In genomic region chr3:12946661-12947316, GRCh38 we compare ENCODE assay signal across 14 cellular contexts.
DNase-seq lines count a peak whose midpoint lies in the region; TF ChIP-seq lines count a peak whose summit lies in the region.
"Had no signal": no experiment of that assay in that cellular context is flagged by ENCODE, and none has a peak within 500 bp of the region (broad histone marks: within the 10 kb centered on the region; RNA-seq: fewer than 3 reads in every experiment).

No MANE protein-coding gene starts in this region.

- H3K27ac Mint-ChIP-seq in Caco-2 (ENCODE audit: unreplicated experiment) = no peak overlapping the region

- H3K27me3 ChIP-seq in BLaER1 treated with 17β-estradiol and CSF1 and Interleukin-3, amounts not matched to agents 10 nM and 100 nM = no peaks in the 10 kb centered on the region
- H3K27me3 ChIP-seq in dorsolateral prefrontal cortex (no peaks in the 10 kb centered on the region), neuronal stem cell (ENCODE audit: control insufficient read depth in 3 of 3, insufficient read depth in 3 of 3, low read depth in 1 of 3, low read length in 3 of 3) (no peaks in the 10 kb centered on the region), Caco-2 (replicated peaks; ENCODE audit: control insufficient read depth, insufficient read depth, low read length) (no peaks in the 10 kb centered on the region), SJCRH30 (no peaks in the 10 kb centered on the region)
- H3K27me3 ChIP-seq: gastrocnemius medialis, Peyer's patch had no signal

- no peak overlapping the region for H2BK12ac ChIP-seq in neuronal stem cell (ENCODE audit: low read length)

- peaks cover 5% of the 10 kb centered on the region for H3K79me1 ChIP-seq in neuronal stem cell (ENCODE audit: low read depth, low read length)

- no peak overlapping the region for H2BK15ac ChIP-seq in neuronal stem cell (ENCODE audit: low read length)

- no peak overlapping the region for H3K18ac ChIP-seq in neuronal stem cell (ENCODE audit: low read length)

- no peak overlapping the region for H2BK120ac ChIP-seq in neuronal stem cell (ENCODE audit: low read depth, low read length)

- no peak overlapping the region for H3K14ac ChIP-seq in neuronal stem cell (ENCODE audit: low read length)

- peak overlapping the region in 4 of 11 experiments; percentile 31 to 54 (median 50); a peak in 6 of 22 replicates for H3K27ac ChIP-seq in BLaER1 treated with 17β-estradiol and CSF1 and Interleukin-3, amounts not matched to agents 10 nM and 100 nM
- H3K27ac ChIP-seq in RWPE1 = peak overlapping the region; percentile 59
- H3K27ac ChIP-seq in dorsolateral prefrontal cortex = peak overlapping the region; percentile 73 to 100 (median 97)
- H3K27ac ChIP-seq in neuronal stem cell (replicated peaks; ENCODE audit: low read length) = no peak overlapping the region
- H3K27ac ChIP-seq in SJCRH30 = no peak overlapping the region
- H3K27ac ChIP-seq: C4-2B, Peyer's patch had no signal

- H2AFZ ChIP-seq in neuronal stem cell (ENCODE audit: low read length) = no peak overlapping the region

- no TSS peak for BruUV-seq in Caco-2 (replicated peaks; lab: Mats Ljungman, UMichigan)

- no peak overlapping the region for H3K4ac ChIP-seq in neuronal stem cell (ENCODE audit: low read length)

- H3K4me3 Mint-ChIP-seq in Caco-2 (ENCODE audit: unreplicated experiment) = no peak overlapping the region

- intact Hi-C loops in dorsolateral prefrontal cortex (cut with DNase I) (no loop called here), Caco-2 (cut with micrococcal nuclease; ENCODE audit: unreplicated experiment) (loop anchor here (5.0 kb wide), 1 partner anchor 36 kb away; no protein-coding TSS in a partner anchor)

- peaks cover 55 to 97% (median 91%) of the 10 kb centered on the region in 10 experiments for H3K4me1 ChIP-seq in BLaER1 treated with 17β-estradiol and CSF1 and Interleukin-3, amounts not matched to agents 10 nM and 100 nM
- H3K4me1 ChIP-seq in neuronal stem cell (ENCODE audit: control insufficient read depth in 2 of 2, insufficient read depth in 1 of 2, low read depth in 1 of 2, low read length in 2 of 2) (peaks cover 17 to 20% of the 10 kb centered on the region in 2 donors), Caco-2 (no peaks in the 10 kb centered on the region), SJCRH30 (peaks cover 27% of the 10 kb centered on the region)

- CTCF ChIA-PET in RWPE1 (lab: Yijun Ruan, JAX) (no interaction called here), Caco-2 (lab: Charles Lee) (interaction anchor here (1.8 kb wide), 1 partner anchor 37 kb away, joined by 6 read pairs; no protein-coding TSS in a partner anchor)

- H2BK5ac ChIP-seq in neuronal stem cell (ENCODE audit: low read length) = no peak overlapping the region

- H3K9ac ChIP-seq in BLaER1 treated with 17β-estradiol and CSF1 and Interleukin-3, amounts not matched to agents 10 nM and 100 nM = peak overlapping the region in 1 of 11 experiments; percentile 27; a peak in 1 of 22 replicates
- no peak overlapping the region for H3K9ac ChIP-seq in neuronal stem cell (ENCODE audit: low read depth, low read length, poor library complexity)

- DNase-seq in RWPE1 (ENCODE audit: low spot score) = peak; percentile 27
- DNase-seq in dorsolateral prefrontal cortex = no peak
- no peak for DNase-seq in neuronal stem cell (ENCODE audit: low spot score)
- no peak for DNase-seq in NCI-H446 (lab: John Stamatoyannopoulos, UW)
- no peak for DNase-seq in Caco-2
- no peak for DNase-seq in NOMO-1 treated with dmso at 0.1 percent for 144 hours (lab: John Stamatoyannopoulos, UW; ENCODE audit: unreplicated experiment)
- DNase-seq in SJCRH30 = no peak
- DNase-seq: effector memory CD4-positive, alpha-beta T cell; gastrocnemius medialis; mucosa of descending colon; NCI-H1436; Peyer's patch had no signal

- no peaks in the 10 kb centered on the region for H3K36me3 Mint-ChIP-seq in Caco-2 (ENCODE audit: insufficient read depth, unreplicated experiment)

- H4K20me1 ChIP-seq in BLaER1 treated with 17β-estradiol and CSF1 and Interleukin-3, amounts not matched to agents 10 nM and 100 nM = peaks cover 96 to 100% (median 100%) of the 10 kb centered on the region in 11 experiments

- no peaks in the 10 kb centered on the region for H3K4me1 Mint-ChIP-seq in Caco-2 (ENCODE audit: low read depth, unreplicated experiment)

- no peak for TF ChIP-seq CTCF in RWPE1 (conservative IDR thresholded peaks at IDR 0.05; ENCODE audit: low read depth)
- TF ChIP-seq CTCF in dorsolateral prefrontal cortex (IDR thresholded peaks at IDR 0.05 in 54 of 56, conservative IDR thresholded peaks at IDR 0.05 in 2 of 56; ENCODE audit: low read depth in 1 of 56, partially characterized antibody in 56 of 56) = peak in 1 of 56 donors; percentile 2
- no peak for TF ChIP-seq CTCF in Caco-2 (IDR thresholded peaks at IDR 0.05; ENCODE audit: insufficient read depth in 1 of 2, low read depth in 1 of 2, low read length in 1 of 2, severe bottlenecking in 1 of 2, unreplicated experiment in 1 of 2)

- no CpG with 5 or more reads among the region's 8 CpGs for WGBS in neuronal stem cell (ENCODE audit: extremely low coverage in 2 of 2, insufficient read length in 2 of 2, insufficient replicate concordance in 1 of 2), 2 donors

- POLR2A ChIA-PET in RWPE1 (lab: Yijun Ruan, JAX; ENCODE audit: low non-redundant PET) (no interaction called here), Caco-2 (lab: Charles Lee) (no interaction called here)

- H4K8ac ChIP-seq in neuronal stem cell (ENCODE audit: low read depth, low read length) = no peak overlapping the region

- H3K9me3 ChIP-seq in BLaER1 treated with 17β-estradiol and CSF1 and Interleukin-3, amounts not matched to agents 10 nM and 100 nM (replicated peaks in 1 of 11) = no peaks in the 10 kb centered on the region
- H3K9me3 ChIP-seq in neuronal stem cell (replicated peaks in 1 of 2; ENCODE audit: control insufficient read depth in 2 of 2, insufficient read depth in 1 of 2, low read depth in 1 of 2, low read length in 2 of 2) (peaks cover 0 to 2% of the 10 kb centered on the region in 2 donors), Caco-2 (no peaks in the 10 kb centered on the region), SJCRH30 (replicated peaks) (no peaks in the 10 kb centered on the region)
- H3K9me3 ChIP-seq: gastrocnemius medialis, mucosa of descending colon, Peyer's patch had no signal

- no peak overlapping the region for H4K91ac ChIP-seq in neuronal stem cell (ENCODE audit: low read depth, low read length, poor library complexity)

- H3K27me3 Mint-ChIP-seq in Caco-2 (ENCODE audit: insufficient read depth, unreplicated experiment) = no peaks in the 10 kb centered on the region

- peak overlapping the region; percentile 71 for H3K23ac ChIP-seq in neuronal stem cell (ENCODE audit: low read depth, low read length, poor library complexity)

- H2AK5ac ChIP-seq in neuronal stem cell (ENCODE audit: low read depth, low read length) = no peak overlapping the region

- no peaks in the 10 kb centered on the region for H3K9me3 Mint-ChIP-seq in Caco-2 (ENCODE audit: unreplicated experiment)

- no peak overlapping the region for H3K4me3 ChIP-seq in BLaER1 treated with 17β-estradiol and CSF1 and Interleukin-3, amounts not matched to agents 10 nM and 100 nM
- peak overlapping the region in 8 of 59 donors; percentile 10 to 35 (median 17) for H3K4me3 ChIP-seq in dorsolateral prefrontal cortex
- H3K4me3 ChIP-seq in neuronal stem cell (ENCODE audit: low read length in 2 of 2) = no peak overlapping the region
- no peak overlapping the region for H3K4me3 ChIP-seq in Caco-2 (ENCODE audit: low read depth, low read length)
- no peak overlapping the region for H3K4me3 ChIP-seq in SJCRH30
- H3K4me3 ChIP-seq: gastrocnemius medialis, mucosa of descending colon, Peyer's patch had no signal

- peak overlapping the region; percentile 61 to 100 (median 96); a peak in 21 of 22 replicates for H3K4me2 ChIP-seq in BLaER1 treated with 17β-estradiol and CSF1 and Interleukin-3, amounts not matched to agents 10 nM and 100 nM
- no peak overlapping the region for H3K4me2 ChIP-seq in neuronal stem cell (ENCODE audit: insufficient read depth, low read length, poor library complexity, severe bottlenecking)

- H3K36me3 ChIP-seq in BLaER1 treated with 17β-estradiol and CSF1 and Interleukin-3, amounts not matched to agents 10 nM and 100 nM = peaks cover 0 to 65% (median 20%) of the 10 kb centered on the region in 11 experiments; a peak in 19 of 22 replicates
- H3K36me3 ChIP-seq in neuronal stem cell (replicated peaks in 1 of 2; ENCODE audit: control insufficient read depth in 2 of 2, insufficient read depth in 2 of 2, low read length in 2 of 2) = peaks cover 3 to 10% of the 10 kb centered on the region in 2 donors
- peaks cover 2% of the 10 kb centered on the region; the same call in 1 of the 2 replicates for H3K36me3 ChIP-seq in Caco-2 (ENCODE audit: control insufficient read depth, insufficient read depth, low read length)
- no peaks in the 10 kb centered on the region for H3K36me3 ChIP-seq in SJCRH30
- H3K36me3 ChIP-seq: gastrocnemius medialis, Peyer's patch had no signal

Comparison
In these comparisons a context has a peak if more than half of its experiments do, and no peak if none do; other contexts are left out.
1. H3K27ac ChIP-seq: peak in RWPE1 (single experiment) and dorsolateral prefrontal cortex (59 of 59); none in neuronal stem cell (single experiment) and SJCRH30 (single experiment).